Comparison of ENCODE assay signal across 29 cellular contexts in genomic region chr10:103724074-103724473, GRCh38.
"Had no signal": no experiment of that assay in that cellular context is flagged by ENCODE, and none has a peak within 500 bp of the region (broad histone marks: within the 10 kb centered on the region; RNA-seq: fewer than 3 reads in every experiment).

No MANE protein-coding gene starts in this region.

- FAIRE-seq: endometrium, endothelial cell of umbilical vein had no signal

- H3K27ac ChIP-seq: adrenal gland, breast epithelium, colonic mucosa, epithelial cell of prostate, esophagus squamous epithelium had no signal

- DNase-seq: activated CD4-positive, alpha-beta memory T cell treated with anti-CD3 and anti-CD28 coated beads for 36 hours; activated CD4-positive, alpha-beta T cell treated with anti-CD3 and anti-CD28 coated beads for 36 hours; activated CD4-positive, alpha-beta T cell treated with anti-CD3 and anti-CD28 coated beads, Interleukin-2, amount 10 ng/mL, durations not matched to agents 24 days and 14 days; activated CD4-positive, CD25-positive, alpha-beta regulatory T cell; activated CD4-positive, CD25-positive, alpha-beta regulatory T cell treated with anti-CD3 and anti-CD28 coated beads, Interleukin-2, amount 50 U/mL, for 72 hours; activated CD8-positive, alpha-beta memory T cell treated with anti-CD3 and anti-CD28 coated beads, Interleukin-2, amount 10 ng/mL, durations not matched to agents 7 days and 5 days; activated CD8-positive, alpha-beta memory T cell treated with anti-CD3 and anti-CD28 coated beads, Interleukin-2, amount 50 U/mL, for 4 hours; activated CD8-positive, alpha-beta T cell treated with anti-CD3 and anti-CD28 coated beads, Interleukin-2, amount 10 ng/mL, durations not matched to agents 7 days and 5 days; activated gamma-delta T cell; activated naive CD4-positive, alpha-beta T cell; activated naive CD4-positive, alpha-beta T cell treated with anti-CD3 and anti-CD28 coated beads, Interleukin-2, amount 50 U/mL, for 16 hours; activated naive CD8-positive, alpha-beta T cell treated with anti-CD3 and anti-CD28 coated beads for 36 hours; activated naive CD8-positive, alpha-beta T cell treated with anti-CD3 and anti-CD28 coated beads, Interleukin-2, amount 50 U/mL, for 24 hours; activated T-cell treated with anti-CD3 and anti-CD28 coated beads, Interleukin-2, amount 50 U/mL, for 1 hour; activated T-cell treated with anti-CD3 and anti-CD28 coated beads, Interleukin-2, amount 50 U/mL, for 48 hours; adrenal gland; amygdala; aorta; caudate nucleus; colonic mucosa; effector CD8-positive, alpha-beta T cell; esophagus squamous epithelium; foreskin melanocyte; head of caudate nucleus; T-helper 2 cell had no signal

- H3K27me3 ChIP-seq: adrenal gland, breast epithelium, colonic mucosa, esophagus squamous epithelium had no signal

- H3K36me3 ChIP-seq: adrenal gland, breast epithelium, colonic mucosa had no signal

- H3K9me3 ChIP-seq: adrenal gland, breast epithelium, colonic mucosa, esophagus squamous epithelium had no signal

- ATAC-seq: activated CD4-positive, alpha-beta T cell treated with anti-CD3 and anti-CD28 coated beads for 36 hours; activated CD8-positive, alpha-beta memory T cell treated with anti-CD3 and anti-CD28 coated beads, Interleukin-2, amount 10 ng/mL, durations not matched to agents 7 days and 5 days; activated CD8-positive, alpha-beta T cell treated with anti-CD3 and anti-CD28 coated beads, Interleukin-2, amount 10 ng/mL, durations not matched to agents 7 days and 5 days; activated naive CD8-positive, alpha-beta T cell treated with anti-CD3 and anti-CD28 coated beads, Interleukin-2, amount 50 U/mL, for 24 hours had no signal

- H3K4me3 ChIP-seq: adrenal gland, breast epithelium, colonic mucosa, esophagus squamous epithelium had no signal

- H3K4me1 ChIP-seq: adrenal gland, breast epithelium, colonic mucosa had no signal
